In the genomic region with DNA sequence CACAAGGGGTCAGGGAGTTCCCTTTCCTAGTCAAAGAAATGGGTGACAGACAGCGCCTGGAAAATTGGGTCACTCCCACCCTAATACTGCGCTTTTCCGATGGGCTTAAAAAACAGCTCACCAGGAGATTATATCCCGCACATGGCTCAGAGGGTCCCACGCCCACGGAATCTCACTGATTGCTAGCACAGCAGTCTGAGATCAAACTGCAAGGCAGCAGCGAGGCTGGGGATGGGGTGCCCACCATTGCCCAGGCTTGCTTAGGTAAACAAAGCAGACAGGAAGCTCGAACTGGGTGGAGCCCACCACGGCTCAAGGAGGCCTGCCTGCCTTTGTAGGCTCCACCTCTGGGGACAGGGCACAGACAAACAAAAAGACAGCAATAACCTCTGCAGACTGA, we compare ENCODE assay signal across 10 cellular contexts. TPM values are rescaled to one million over a fixed set of nuclear protein-coding genes. Genes with fewer than 3 reads are reported as not detected.
"Had no signal": no experiment of that assay in that cellular context is flagged by ENCODE, and none has a peak within 500 bp of the region (broad histone marks: within the 10 kb centered on the region; RNA-seq: fewer than 3 reads in every experiment).

No MANE protein-coding gene starts in this region.

RNA-seq across cellular contexts. Expression of a gene that starts 56.4 kb away (rescaled TPM):
- total RNA-seq: OCI-LY7, PC-3, PC-9, Peyer's patch, Right ventricle myocardium inferior, Right ventricle myocardium superior, RPMI7951, SJCRH30, SJSA1, SK-MEL-5 had no signal
